1 cellular context compared by ENCODE assay signal in genomic region chr2:55141572-55142413, GRCh38.
TF ChIP-seq lines count a peak whose summit lies in the region.

No MANE protein-coding gene starts in this region.

TF ChIP-seq in HEK293, 187 proteins besides CTCF, POLR2A, EP300 and RAD21:
- TF ChIP-seq PRDM10 (tag by site-specific recombination; IDR thresholded peaks at IDR 0.05), result 0 out of 2 replicates have a peak, but pooled peaks have one; percentile 27
- TF ChIP-seq GLIS1 (tag by site-specific recombination; IDR thresholded peaks at IDR 0.05), result 0 out of 2 replicates have a peak, but pooled peaks have one; percentile 12
- TF ChIP-seq ZNF148 (tag by site-specific recombination; IDR thresholded peaks at IDR 0.05; ENCODE audit: borderline replicate concordance), result no peak
